Comparison of ENCODE assay signal across 1 cellular context in the genomic region with DNA sequence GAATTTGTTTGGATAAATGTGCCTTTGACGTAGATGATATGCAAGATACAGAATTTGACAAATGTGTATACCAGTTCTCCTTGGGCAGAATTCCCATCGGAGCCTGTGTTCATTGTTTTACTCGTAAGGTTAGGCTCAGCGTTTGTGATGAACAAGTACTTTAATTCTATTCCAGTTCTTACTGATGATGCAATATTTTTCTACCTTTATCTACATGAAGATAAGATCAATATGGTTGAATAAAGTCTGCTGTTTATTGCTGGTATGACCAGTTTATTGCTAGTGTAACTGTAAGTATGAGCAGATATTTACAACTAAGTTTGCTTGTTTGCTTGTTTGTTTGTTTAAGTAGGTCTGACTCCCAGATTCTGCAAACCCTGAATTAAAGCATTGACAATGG.
A peak's percentile ranks its signal among the peaks of the same experiment; 100 is the strongest.
TF ChIP-seq lines count a peak whose summit lies in the region.

No MANE protein-coding gene starts in this region.

TF ChIP-seq in K562, 482 proteins besides CTCF, POLR2A, EP300 and RAD21 (continued from another document):
- TF ChIP-seq, protein P1, sequence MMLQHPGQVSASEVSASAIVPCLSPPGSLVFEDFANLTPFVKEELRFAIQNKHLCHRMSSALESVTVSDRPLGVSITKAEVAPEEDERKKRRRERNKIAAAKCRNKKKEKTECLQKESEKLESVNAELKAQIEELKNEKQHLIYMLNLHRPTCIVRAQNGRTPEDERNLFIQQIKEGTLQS (IDR thresholded peaks at IDR 0.05), result peak; percentile 67
- TF ChIP-seq, protein P1 (CRISPR knock-in tag; conservative IDR thresholded peaks at IDR 0.05), result no peak
- TF ChIP-seq HCFC1 (IDR thresholded peaks at IDR 0.05; ENCODE audit: low read depth, low read length) (no peak), MAZ (CRISPR knock-in tag; conservative IDR thresholded peaks at IDR 0.05 in 1 of 2, IDR thresholded peaks at IDR 0.05 in 1 of 2) (no peak), SMAD3 (CRISPR knock-in tag; conservative IDR thresholded peaks at IDR 0.05) (no peak), HDAC8 (tag; IDR thresholded peaks at IDR 0.05) (no peak), IRF2 (CRISPR knock-in tag; IDR thresholded peaks at IDR 0.05) (no peak), CEBPG (CRISPR knock-in tag; IDR thresholded peaks at IDR 0.05) (no peak), CEBPG (tag; conservative IDR thresholded peaks at IDR 0.05 in 1 of 2, IDR thresholded peaks at IDR 0.05 in 1 of 2) (peak in 1 of 2 experiments; percentile 85; a peak in 3 of 4 replicates), CEBPB (tag; IDR thresholded peaks at IDR 0.05) (peak; percentile 55), HOXB6 (CRISPR knock-in tag; IDR thresholded peaks at IDR 0.05; ENCODE audit: borderline replicate concordance) (no peak), U2AF2 (optimal IDR thresholded peaks at IDR 0.05; ENCODE audit: low read depth, low read length) (no peak)
